Comparison of ENCODE assay signal across 11 cellular contexts in genomic region chr18:37553633-37554398, GRCh38. TPM values are rescaled to one million over a fixed set of nuclear protein-coding genes. Genes with fewer than 3 reads are reported as not detected.
DNase-seq lines count a peak whose midpoint lies in the region; ATAC-seq and TF ChIP-seq lines count a peak whose summit lies in the region.
"Had no signal": no experiment of that assay in that cellular context is flagged by ENCODE, and none has a peak within 500 bp of the region (broad histone marks: within the 10 kb centered on the region; RNA-seq: fewer than 3 reads in every experiment).

No MANE protein-coding gene starts in this region.

- H2AFZ ChIP-seq in PC-9, result no peak overlapping the region

- H3F3A ChIP-seq in PC-9 (ENCODE audit: insufficient read depth, low read depth), result no peaks in the 10 kb centered on the region

- TF ChIP-seq CTCF in Panc1 (IDR thresholded peaks at IDR 0.05) (peak; percentile 58), spleen (IDR thresholded peaks at IDR 0.05 in 8 of 11, conservative IDR thresholded peaks at IDR 0.05 in 3 of 11) (peak in 2 of 11 experiments; percentile 25), PC-9 (conservative IDR thresholded peaks at IDR 0.05) (no peak)

- no peaks in the 10 kb centered on the region for H3K79me2 ChIP-seq in PC-9 (ENCODE audit: low read depth)

- no peak overlapping the region for H3K4me2 ChIP-seq in PC-9

- H4K20me1 ChIP-seq in PC-9 (ENCODE audit: insufficient read depth), result no peaks in the 10 kb centered on the region

- H3K27me3 ChIP-seq in Panc1 (ENCODE audit: control insufficient read depth, insufficient read depth, low read length), result no peaks in the 10 kb centered on the region; the same call in 1 of the 2 replicates
- H3K27me3 ChIP-seq in iPS-18a (ENCODE audit: control insufficient read depth, insufficient read depth, low read length), result peaks cover 22% of the 10 kb centered on the region
- H3K27me3 ChIP-seq in spleen (replicated peaks in 1 of 7), result peaks cover 0 to 37% (median 0%) of the 10 kb centered on the region in 7 donors
- H3K27me3 ChIP-seq in PC-9 (ENCODE audit: insufficient read depth, low read depth), result peaks cover 45% of the 10 kb centered on the region; the same call in 1 of the 2 replicates
- H3K27me3 ChIP-seq: ovary had no signal

- ATAC-seq in GM19023 (IDR thresholded peaks at IDR 0.05; ENCODE audit: unreplicated experiment) (peak; percentile 50), Panc1 (0 out of 2 replicates have a peak, but pooled peaks have one; percentile 60), HG03469 (IDR thresholded peaks at IDR 0.05; ENCODE audit: unreplicated experiment) (no peak)
- ATAC-seq: effector memory CD8-positive, alpha-beta T cell had no signal

- no peak for TF ChIP-seq POLR2A in spleen (IDR thresholded peaks at IDR 0.05)

- H3K9ac ChIP-seq in iPS-18a (ENCODE audit: low read length), result no peak overlapping the region

- no peaks in the 10 kb centered on the region for H3K4me1 ChIP-seq in Panc1 (ENCODE audit: control insufficient read depth, insufficient read depth, low read length)
- H3K4me1 ChIP-seq in iPS-18a (ENCODE audit: control insufficient read depth, low read depth, low read length), result peaks cover 7% of the 10 kb centered on the region
- H3K4me1 ChIP-seq in spleen, result no peaks in the 10 kb centered on the region
- no peaks in the 10 kb centered on the region for H3K4me1 ChIP-seq in PC-9 (replicated peaks; ENCODE audit: insufficient read depth)

- no peak overlapping the region for H3K27ac ChIP-seq in Panc1 (ENCODE audit: low read length)
- H3K27ac ChIP-seq in iPS-18a (ENCODE audit: low read length), result no peak overlapping the region
- no peak overlapping the region for H3K27ac ChIP-seq in spleen
- no peak overlapping the region for H3K27ac ChIP-seq in PC-9
- H3K27ac ChIP-seq: ovary had no signal

- H3K4me3 ChIP-seq in Panc1 (ENCODE audit: low read depth in 2 of 2, low read length in 2 of 2) (no peak overlapping the region), iPS-18a (ENCODE audit: low read length) (peak overlapping the region; percentile 6), spleen (no peak overlapping the region), PC-9 (no peak overlapping the region)
- H3K4me3 ChIP-seq: ovary had no signal

- intact Hi-C loops in Panc1 (cut with micrococcal nuclease; ENCODE audit: unreplicated experiment), result no loop called here
- intact Hi-C loops in spleen (cut with DNase I; ENCODE audit: low total_unique reads), result no loop called here
- intact Hi-C loops in PC-9 (cut with micrococcal nuclease; ENCODE audit: unreplicated experiment), result no loop called here

- H3K9me2 ChIP-seq in PC-9 (ENCODE audit: insufficient read depth), result no peaks in the 10 kb centered on the region

- WGBS in spleen, 5 donors, result 52 to 59% (median 57%) methylated on average over 13 to 18 of the region's 18 CpGs

- H3K36me3 ChIP-seq in Panc1 (ENCODE audit: control insufficient read depth, insufficient read depth, low read length) (no peaks in the 10 kb centered on the region), iPS-18a (ENCODE audit: control insufficient read depth, low read depth, low read length) (no peaks in the 10 kb centered on the region), spleen (no peaks in the 10 kb centered on the region), PC-9 (ENCODE audit: low read depth) (no peaks in the 10 kb centered on the region)
- H3K36me3 ChIP-seq: ovary had no signal

- CTCF ChIA-PET in Panc1 (lab: Charles Lee) (no interaction called here), PC-9 (lab: Charles Lee) (no interaction called here)

- POLR2A ChIA-PET in Panc1 (lab: Charles Lee), result no interaction called here
- POLR2A ChIA-PET in PC-9 (lab: Charles Lee; ENCODE audit: unreplicated experiment), result no interaction called here

- in situ Hi-C loops in Panc1 (cut with HindIII; ENCODE audit: low pct_unique_long_range_greater_than_20kb, low sequenced_read_pairs), result no loop called here

- no TSS peak for BruUV-seq in Panc1 (replicated peaks; lab: Mats Ljungman, UMichigan)
- BruUV-seq in PC-9 (replicated peaks; lab: Mats Ljungman, UMichigan), result no TSS peak

- H3K9me3 ChIP-seq in Panc1 (ENCODE audit: control insufficient read depth, insufficient read depth, low read depth, low read length) (no peaks in the 10 kb centered on the region), iPS-18a (ENCODE audit: control insufficient read depth, low read depth, low read length) (no peaks in the 10 kb centered on the region), spleen (no peaks in the 10 kb centered on the region), PC-9 (ENCODE audit: insufficient read depth, low read depth) (no peaks in the 10 kb centered on the region)
- H3K9me3 ChIP-seq: ovary had no signal

- no peak for DNase-seq in Panc1 (ENCODE audit: low read depth, low spot score)
- DNase-seq in spleen, result peak; percentile 68
- DNase-seq in PC-9, result no peak
- DNase-seq in NAMALWA (ENCODE audit: low spot score), result no peak
- DNase-seq: effector memory CD8-positive, alpha-beta T cell; NCI-H1417 treated with DMSO at 0.1 percent for 48 hours; ovary; stimulated activated CD4-positive, alpha-beta T cell treated with anti-CD3 and anti-CD28 coated beads, Interleukin-4, amount 100 ng/mL, for 24 hours had no signal

RNA-seq across cellular contexts. Expression of gene CELF4, which starts 11.8 kb away (rescaled TPM):
- total RNA-seq in Panc1 (2021; ENCODE audit: unreplicated experiment) (not detected), spleen (1 to 10 TPM in 2 of 7 donors, under 1 TPM in 5; 0.74 to 3.5 (median 0.84) TPM), PC-9 (2021) (1.2 and 1.9 TPM in 2 replicates)
- polyA plus RNA-seq in Panc1 (2012; ENCODE audit: insufficient read length), result 0.11 TPM
- polyA plus RNA-seq in spleen, result under 1 TPM; 0.46 to 0.54 (median 0.50) TPM
